In genomic region chr11:95972055-95972454, GRCh38 we compare ENCODE assay signal across 16 cellular contexts.
"Had no signal": no experiment of that assay in that cellular context is flagged by ENCODE, and none has a peak within 500 bp of the region (broad histone marks: within the 10 kb centered on the region; RNA-seq: fewer than 3 reads in every experiment).

No MANE protein-coding gene starts in this region.

- H3K27ac ChIP-seq: epithelial cell of prostate, esophagus muscularis mucosa, gastrocnemius medialis, stomach, thoracic aorta had no signal

- H3K27ac Mint-ChIP-seq: immature natural killer cell had no signal

- H3K27me3 Mint-ChIP-seq: naive thymus-derived CD8-positive, alpha-beta T cell had no signal

- H3K4me3 ChIP-seq: esophagus muscularis mucosa, gastrocnemius medialis, stomach, thoracic aorta had no signal

- H3K9me3 Mint-ChIP-seq: immature natural killer cell, neural crest cell had no signal

- H3K9me3 ChIP-seq: esophagus muscularis mucosa, gastrocnemius medialis, stomach, thoracic aorta had no signal

- H3K4me1 ChIP-seq: esophagus muscularis mucosa, gastrocnemius medialis, stomach had no signal

- H3K27me3 ChIP-seq: esophagus muscularis mucosa, gastrocnemius medialis, stomach had no signal

- H3K36me3 ChIP-seq: esophagus muscularis mucosa, gastrocnemius medialis, stomach, thoracic aorta had no signal

- H3K4me1 Mint-ChIP-seq: immature natural killer cell, neural crest cell had no signal

- ATAC-seq: gastrocnemius medialis; naive thymus-derived CD8-positive, alpha-beta T cell; right cardiac atrium had no signal

- DNase-seq: effector memory CD4-positive, alpha-beta T cell; gastrocnemius medialis; immature natural killer cell; naive thymus-derived CD8-positive, alpha-beta T cell; posterior cingulate gyrus; right cardiac atrium; small intestine; stimulated activated CD4-positive, alpha-beta T cell treated with anti-CD3 and anti-CD28 coated beads, Interleukin-12 subunit alpha, Interleukin-12 subunit beta, amount 100 ng/mL, for 4 hours; stimulated activated naive CD4-positive, alpha-beta T cell; stomach; substantia nigra; trophoblast cell had no signal

- H3K4me3 Mint-ChIP-seq: immature natural killer cell; naive thymus-derived CD8-positive, alpha-beta T cell; neural crest cell had no signal
